Comparison of ENCODE assay signal across 29 cellular contexts in the genomic region with DNA sequence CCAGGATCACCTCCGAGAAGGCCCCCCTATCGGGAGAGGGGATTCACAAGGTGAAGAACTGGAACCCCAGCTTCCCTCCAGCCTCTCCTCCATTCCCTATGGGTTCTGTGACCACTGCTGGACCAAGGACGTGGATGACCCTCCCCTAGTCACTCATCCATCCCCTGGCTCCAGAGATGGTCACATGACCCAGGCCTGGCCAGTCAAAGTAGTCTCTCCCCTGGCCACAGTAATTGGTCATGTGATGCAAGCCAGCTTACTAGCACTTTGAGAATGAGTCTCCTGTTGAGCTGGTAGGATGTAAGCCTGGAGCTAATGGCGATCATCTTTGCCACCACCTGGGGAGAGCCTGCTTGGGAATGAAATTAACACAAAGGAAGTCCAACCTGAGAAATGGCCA. TPM values are rescaled to one million over a fixed set of nuclear protein-coding genes. Genes with fewer than 3 reads are reported as not detected.
DNase-seq lines count a peak whose midpoint lies in the region; ATAC-seq and TF ChIP-seq lines count a peak whose summit lies in the region.
"Had no signal": no experiment of that assay in that cellular context is flagged by ENCODE, and none has a peak within 500 bp of the region (broad histone marks: within the 10 kb centered on the region; RNA-seq: fewer than 3 reads in every experiment).

No MANE protein-coding gene starts in this region.

- no peak for TF ChIP-seq CTCF in HEK293 (tag by site-specific recombination; IDR thresholded peaks at IDR 0.05)

- H3K4me1 ChIP-seq in HEK293 (ENCODE audit: control insufficient read depth, insufficient read depth, low read length) = peaks cover 9% of the 10 kb centered on the region

- H3K36me3 ChIP-seq in HEK293 (ENCODE audit: control insufficient read depth in 2 of 2, insufficient read depth in 1 of 2, low read length in 2 of 2) (peaks cover 8 to 50% of the 10 kb centered on the region in 2 experiments; a peak in 2 of 3 replicates), MG63 (no peaks in the 10 kb centered on the region)
- H3K36me3 ChIP-seq: cardiac muscle cell, ovary had no signal

- no peak for TF ChIP-seq POLR2A in GM18505 (IDR thresholded peaks at IDR 0.05; ENCODE audit: borderline replicate concordance, extremely low read depth, insufficient read depth, insufficient read length)

- peaks cover 21% of the 10 kb centered on the region for H3K4me1 Mint-ChIP-seq in activated T-helper 17 cell treated with anti-CD3 and anti-CD28 coated beads, Interleukin-2, amount 50 U/mL, for 72 hours

- peaks cover 86% of the 10 kb centered on the region for H3K36me3 Mint-ChIP-seq in activated T-helper 17 cell treated with anti-CD3 and anti-CD28 coated beads, Interleukin-2, amount 50 U/mL, for 72 hours (ENCODE audit: low read depth)

- H3K27me3 Mint-ChIP-seq in activated T-helper 17 cell treated with anti-CD3 and anti-CD28 coated beads, Interleukin-2, amount 50 U/mL, for 72 hours = no peaks in the 10 kb centered on the region
- H3K27me3 Mint-ChIP-seq: activated CD8-positive, alpha-beta T cell treated with anti-CD3 and anti-CD28 coated beads for 36 hours; activated naive CD8-positive, alpha-beta T cell had no signal

- peak overlapping the region; percentile 29 for H3K4me3 Mint-ChIP-seq in activated T-helper 17 cell treated with anti-CD3 and anti-CD28 coated beads, Interleukin-2, amount 50 U/mL, for 72 hours
- H3K4me3 Mint-ChIP-seq: activated CD8-positive, alpha-beta T cell treated with anti-CD3 and anti-CD28 coated beads for 36 hours; activated naive CD8-positive, alpha-beta T cell; HFFc6; naive thymus-derived CD4-positive, alpha-beta T cell had no signal

- CTCF ChIA-PET in HEK293 (lab: Yijun Ruan, JAX) = interaction anchor here (0.6 kb wide), 1 partner anchor 264 kb away, joined by 3 read pairs; no protein-coding TSS in a partner anchor

- ATAC-seq in activated T-helper 17 cell treated with anti-CD3 and anti-CD28 coated beads, Interleukin-2, amount 50 U/mL, for 72 hours (replicated peaks) = no peak
- ATAC-seq in GM18505 (IDR thresholded peaks at IDR 0.05; ENCODE audit: unreplicated experiment) (no peak), GM18511 (IDR thresholded peaks at IDR 0.05; ENCODE audit: unreplicated experiment) (no peak)
- ATAC-seq: activated CD8-positive, alpha-beta T cell treated with anti-CD3 and anti-CD28 coated beads for 36 hours; naive thymus-derived CD4-positive, alpha-beta T cell; Panc1 had no signal

- no peak overlapping the region for H3K27ac Mint-ChIP-seq in activated T-helper 17 cell treated with anti-CD3 and anti-CD28 coated beads, Interleukin-2, amount 50 U/mL, for 72 hours
- H3K27ac Mint-ChIP-seq: activated CD8-positive, alpha-beta T cell treated with anti-CD3 and anti-CD28 coated beads for 36 hours; activated naive CD8-positive, alpha-beta T cell; HFFc6 had no signal

- no peaks in the 10 kb centered on the region for H3K27me3 ChIP-seq in MG63
- H3K27me3 ChIP-seq: cardiac muscle cell, esophagus muscularis mucosa, hepatocyte, ovary had no signal

- POLR2A ChIA-PET in HEK293 (lab: Yijun Ruan, JAX) = interaction anchor here (1.6 kb wide), 1 partner anchor 16 kb away, joined by 3 read pairs; the partner anchor contains the start of gene OGG1

- H3K9me3 Mint-ChIP-seq in activated T-helper 17 cell treated with anti-CD3 and anti-CD28 coated beads, Interleukin-2, amount 50 U/mL, for 72 hours = no peaks in the 10 kb centered on the region
- H3K9me3 Mint-ChIP-seq: activated CD8-positive, alpha-beta T cell treated with anti-CD3 and anti-CD28 coated beads for 36 hours; HFFc6; naive thymus-derived CD4-positive, alpha-beta T cell had no signal

- H3K9me3 ChIP-seq in HEK293 (ENCODE audit: control insufficient read depth, insufficient read depth, low read depth, low read length) (no peaks in the 10 kb centered on the region), MG63 (no peaks in the 10 kb centered on the region)
- H3K9me3 ChIP-seq: BLaER1 treated with 17β-estradiol and CSF1 and Interleukin-3, amounts not matched to agents 10 nM and 100 nM; esophagus muscularis mucosa; ovary had no signal

- no peak overlapping the region for H3K27ac ChIP-seq in HEK293 (ENCODE audit: extremely low read depth, low read depth, low read length)
- H3K27ac ChIP-seq: BLaER1 treated with 17β-estradiol and CSF1 and Interleukin-3, amounts not matched to agents 10 nM and 100 nM; cardiac muscle cell; hepatocyte; ovary had no signal

- no peak overlapping the region for H3K4me3 ChIP-seq in HEK293 (ENCODE audit: low read depth, low read length)
- no peak overlapping the region for H3K4me3 ChIP-seq in MG63
- H3K4me3 ChIP-seq: BLaER1 treated with 17β-estradiol and CSF1 and Interleukin-3, amounts not matched to agents 10 nM and 100 nM; cardiac muscle cell; esophagus muscularis mucosa; hepatocyte; ovary had no signal

- peak; percentile 34 for DNase-seq in A172 (ENCODE audit: low spot score)
- peak; percentile 73 for DNase-seq in islet precursor cell
- DNase-seq in MG63 = no peak
- no peak for DNase-seq in GM19238 (ENCODE audit: insufficient read length, low spot score)
- DNase-seq: activated CD4-positive, alpha-beta T cell treated with anti-CD3 and anti-CD28 coated beads for 1 hour; activated CD8-positive, alpha-beta T cell treated with anti-CD3 and anti-CD28 coated beads for 36 hours; aorta; cortex of kidney; GDM1; HFFc6; midbrain; naive thymus-derived CD4-positive, alpha-beta T cell; NCI-H1694 treated with DMSO at 0.1 percent for 48 hours; NCI-H2171; NCI-H510A treated with DMSO at 0.1 percent for 48 hours; NK-92 treated with Interleukin-12 subunit alpha and Interleukin-12 subunit beta, amount 100 ng/mL, for 24 hours; ovary; SIG-M5; stimulated activated CD4-positive, alpha-beta T cell treated with anti-CD3 and anti-CD28 coated beads, Interleukin-2, amount 100 ng/mL, for 48 hours had no signal

TF ChIP-seq in HEK293, 187 proteins besides CTCF, POLR2A, EP300 and RAD21 (continues in another document):
- peak; percentile 42 for TF ChIP-seq SCRT2 (tag by site-specific recombination; IDR thresholded peaks at IDR 0.05)
- peak; percentile 77 for TF ChIP-seq ZIC2 (tag by site-specific recombination; IDR thresholded peaks at IDR 0.05)
- TF ChIP-seq ZNF350 (tag by site-specific recombination; IDR thresholded peaks at IDR 0.05) = no peak
- TF ChIP-seq ZNF138 (tag by site-specific recombination; IDR thresholded peaks at IDR 0.05; ENCODE audit: borderline replicate concordance) = no peak
- no peak for TF ChIP-seq ZNF785 (tag by site-specific recombination; IDR thresholded peaks at IDR 0.05)
- TF ChIP-seq ZNF148 (tag by site-specific recombination; IDR thresholded peaks at IDR 0.05; ENCODE audit: borderline replicate concordance) = no peak
- no peak for TF ChIP-seq ZNF18 (tag by site-specific recombination; IDR thresholded peaks at IDR 0.05)
- TF ChIP-seq TRIM28 (IDR thresholded peaks at IDR 0.05; ENCODE audit: borderline replicate concordance, low read length) = no peak

RNA-seq across cellular contexts. Expression of gene CAMK1, which starts 3.9 kb away (rescaled TPM):
- total RNA-seq in A172 (2014; rRNA removed; shearing (Covaris generic)) = 78.3 and 82.6 TPM in 2 replicates
- 10 to 100 TPM; 23.9 to 75.4 TPM for total RNA-seq in activated T-helper 17 cell treated with anti-CD3 and anti-CD28 coated beads, Interleukin-2, amount 50 U/mL, for 72 hours
- 2.7 and 5.0 TPM in 2 replicates for total RNA-seq in MG63 (2014; rRNA removed; shearing (Covaris generic); ENCODE audit: low replicate concordance)

RNA-seq across cellular contexts. Expression of gene OGG1, which starts 16.1 kb away (rescaled TPM):
- total RNA-seq in A172 (2014; rRNA removed; shearing (Covaris generic)) = 27.5 and 37.9 TPM in 2 replicates
- 10 to 100 TPM; 37.4 to 52.3 TPM for total RNA-seq in activated T-helper 17 cell treated with anti-CD3 and anti-CD28 coated beads, Interleukin-2, amount 50 U/mL, for 72 hours
- 8.0 and 21.4 TPM in 2 replicates for total RNA-seq in MG63 (2014; rRNA removed; shearing (Covaris generic); ENCODE audit: low replicate concordance)

RNA-seq across cellular contexts. Expression of gene TADA3, which starts 26.4 kb away (rescaled TPM):
- 150 and 167 TPM in 2 replicates for total RNA-seq in A172 (2014; rRNA removed; shearing (Covaris generic))
- total RNA-seq in activated T-helper 17 cell treated with anti-CD3 and anti-CD28 coated beads, Interleukin-2, amount 50 U/mL, for 72 hours = 10 to 100 TPM; 77.8 to 81.9 TPM
- total RNA-seq in MG63 (2014; rRNA removed; shearing (Covaris generic); ENCODE audit: low replicate concordance) = 60.3 and 83.8 TPM in 2 replicates

RNA-seq across cellular contexts. Expression of gene ARPC4, which starts 27.0 kb away (rescaled TPM):
- total RNA-seq in A172 (2014; rRNA removed; shearing (Covaris generic)) = 196 and 274 TPM in 2 replicates
- 100 to 1,000 TPM; 159 to 291 TPM for total RNA-seq in activated T-helper 17 cell treated with anti-CD3 and anti-CD28 coated beads, Interleukin-2, amount 50 U/mL, for 72 hours
- 125 and 175 TPM in 2 replicates for total RNA-seq in MG63 (2014; rRNA removed; shearing (Covaris generic); ENCODE audit: low replicate concordance)

RNA-seq across cellular contexts. Expression of gene BRPF1, which starts 34.3 kb away (rescaled TPM):
- total RNA-seq in A172 (2014; rRNA removed; shearing (Covaris generic)) = 13.8 and 18.4 TPM in 2 replicates
- total RNA-seq in activated T-helper 17 cell treated with anti-CD3 and anti-CD28 coated beads, Interleukin-2, amount 50 U/mL, for 72 hours = 10 to 100 TPM; 22.7 to 31.0 TPM
- total RNA-seq in MG63 (2014; rRNA removed; shearing (Covaris generic); ENCODE audit: low replicate concordance) = 4.9 and 7.0 TPM in 2 replicates

Comparison
In these comparisons a context has a peak if more than half of its experiments do, and no peak if none do; other contexts are left out.
1. DNase-seq: peak in A172 (single experiment) and islet precursor cell (single experiment); none in MG63 (single experiment) and GM19238 (single experiment).